Comparison of ENCODE assay signal across 1 cellular context in genomic region chr1:86912501-86912900, GRCh38.
TF ChIP-seq lines count a peak whose summit lies in the region.

No MANE protein-coding gene starts in this region.

TF ChIP-seq in A549, 52 proteins besides CTCF, POLR2A, EP300 and RAD21 (continued from another document):
- TF ChIP-seq, protein P1, sequence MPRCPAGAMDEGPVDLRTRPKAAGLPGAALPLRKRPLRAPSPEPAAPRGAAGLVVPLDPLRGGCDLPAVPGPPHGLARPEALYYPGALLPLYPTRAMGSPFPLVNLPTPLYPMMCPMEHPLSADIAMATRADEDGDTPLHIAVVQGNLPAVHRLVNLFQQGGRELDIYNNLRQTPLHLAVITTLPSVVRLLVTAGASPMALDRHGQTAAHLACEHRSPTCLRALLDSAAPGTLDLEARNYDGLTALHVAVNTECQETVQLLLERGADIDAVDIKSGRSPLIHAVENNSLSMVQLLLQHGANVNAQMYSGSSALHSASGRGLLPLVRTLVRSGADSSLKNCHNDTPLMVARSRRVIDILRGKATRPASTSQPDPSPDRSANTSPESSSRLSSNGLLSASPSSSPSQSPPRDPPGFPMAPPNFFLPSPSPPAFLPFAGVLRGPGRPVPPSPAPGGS (IDR thresholded peaks at IDR 0.05): no peak
- TF ChIP-seq, protein P2, sequence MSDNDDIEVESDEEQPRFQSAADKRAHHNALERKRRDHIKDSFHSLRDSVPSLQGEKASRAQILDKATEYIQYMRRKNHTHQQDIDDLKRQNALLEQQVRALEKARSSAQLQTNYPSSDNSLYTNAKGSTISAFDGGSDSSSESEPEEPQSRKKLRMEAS (IDR thresholded peaks at IDR 0.05): no peak
- TF ChIP-seq FOSL2 (IDR thresholded peaks at IDR 0.05) (no peak), FOSL2 (CRISPR knock-in tag; IDR thresholded peaks at IDR 0.05) (no peak)
